ENCODE assay signal across 27 cellular contexts in the genomic region with DNA sequence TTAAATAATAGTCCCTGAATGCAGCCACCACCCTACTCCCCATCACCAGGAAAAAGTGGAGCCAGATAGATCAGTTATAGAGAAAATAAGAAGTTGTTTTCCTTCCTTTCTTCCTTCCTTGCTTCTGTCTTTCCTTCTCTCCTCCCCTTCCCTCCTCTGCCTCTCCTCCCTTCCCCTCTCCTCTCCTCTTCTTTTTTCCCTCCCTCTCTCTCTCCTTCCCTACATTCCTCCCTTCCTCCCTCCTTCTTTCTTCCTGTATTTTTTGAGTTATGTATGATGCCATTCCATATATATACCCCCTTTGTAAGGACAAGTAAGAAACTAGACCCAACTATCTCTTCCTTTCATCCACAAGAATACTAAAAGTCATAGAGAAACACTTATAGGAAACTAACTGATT.
"Had no signal": no experiment of that assay in that cellular context is flagged by ENCODE, and none has a peak within 500 bp of the region (broad histone marks: within the 10 kb centered on the region; RNA-seq: fewer than 3 reads in every experiment).

No MANE protein-coding gene starts in this region.

- H3K9me3 Mint-ChIP-seq: dendritic cell treated with granulocyte-macrophage colony-stimulating factor and Interleukin-4, amounts not matched to agents 40 ng/mL and 50 ng/mL, for 4 days; effector memory CD8-positive, alpha-beta T cell; endodermal cell; mesothelial cell of epicardium had no signal

- H3K27ac Mint-ChIP-seq: dendritic cell treated with granulocyte-macrophage colony-stimulating factor and Interleukin-4, amounts not matched to agents 40 ng/mL and 50 ng/mL, for 4 days; effector memory CD8-positive, alpha-beta T cell; endodermal cell; mesothelial cell of epicardium had no signal

- DNase-seq: colonic mucosa; cortex of kidney; effector CD8-positive, alpha-beta T cell; effector memory CD8-positive, alpha-beta T cell; endodermal cell; erythroblast; esophagus squamous epithelium; foreskin fibroblast; foreskin melanocyte; gastrocnemius medialis; glutamatergic neuron; head of caudate nucleus; heart right ventricle; hippocampal formation; left cardiac atrium; left lung; left ventricle myocardium superior; lower lobe of right lung; mesenchymal stem cell; mucosa of descending colon had no signal

- H3K27ac ChIP-seq: colonic mucosa, epithelial cell of prostate, esophagus squamous epithelium, gastrocnemius medialis, heart right ventricle, left lung, lower lobe of right lung had no signal

- H3K36me3 ChIP-seq: colonic mucosa, esophagus squamous epithelium, gastrocnemius medialis, heart right ventricle, left lung, lower lobe of right lung had no signal

- H3K4me1 ChIP-seq: colonic mucosa, esophagus squamous epithelium, gastrocnemius medialis, heart right ventricle, left lung, lower lobe of right lung had no signal

- H3K27me3 Mint-ChIP-seq: dendritic cell treated with granulocyte-macrophage colony-stimulating factor and Interleukin-4, amounts not matched to agents 40 ng/mL and 50 ng/mL, for 4 days had no signal

- ATAC-seq: effector memory CD8-positive, alpha-beta T cell; esophagus mucosa; gastrocnemius medialis; heart right ventricle; left cardiac atrium; left lung; left ventricle myocardium superior; lower lobe of right lung; mucosa of descending colon had no signal

- H3K4me3 Mint-ChIP-seq: dendritic cell treated with granulocyte-macrophage colony-stimulating factor and Interleukin-4, amounts not matched to agents 40 ng/mL and 50 ng/mL, for 4 days; effector memory CD8-positive, alpha-beta T cell; endodermal cell; mesothelial cell of epicardium had no signal

- FAIRE-seq: endometrium, islet of Langerhans, keratinocyte had no signal

- H3K27me3 ChIP-seq: colonic mucosa, gastrocnemius medialis, left lung had no signal

- H3K4me3 ChIP-seq: colonic mucosa, esophagus squamous epithelium, gastrocnemius medialis, heart right ventricle, left lung, lower lobe of right lung, mucosa of descending colon had no signal

- H3K9me3 ChIP-seq: colonic mucosa, esophagus squamous epithelium, gastrocnemius medialis, heart right ventricle, left lung, lower lobe of right lung, mucosa of descending colon had no signal
